In genomic region chr1:77406661-77407060, GRCh38 we compare ENCODE assay signal across 16 cellular contexts.
DNase-seq lines count a peak whose midpoint lies in the region; TF ChIP-seq lines count a peak whose summit lies in the region.
"Had no signal": no experiment of that assay in that cellular context is flagged by ENCODE, and none has a peak within 500 bp of the region (broad histone marks: within the 10 kb centered on the region; RNA-seq: fewer than 3 reads in every experiment).

No MANE protein-coding gene starts in this region.

- H2BK12ac ChIP-seq in H9 (ENCODE audit: insufficient read length, low read depth, low read length): no peak overlapping the region

- DNase-seq in NCI-H82 (lab: John Stamatoyannopoulos, UW) (peak; percentile 15), NCI-H82 treated with DMSO at 0.1 percent for 48 hours (lab: John Stamatoyannopoulos, UW; ENCODE audit: unreplicated experiment) (no peak), SK-N-SH (peak; percentile 4), fibroblast of the aortic adventitia (ENCODE audit: low read depth) (peak; percentile 23), type B pancreatic cell (ENCODE audit: extremely low spot score, unreplicated experiment) (no peak), H9 (no peak), hippocampal formation (lab: John Stamatoyannopoulos, UW) (no peak), OCI-M1 (lab: John Stamatoyannopoulos, UW) (no peak)
- DNase-seq: activated CD8-positive, alpha-beta T cell treated with anti-CD3 and anti-CD28 coated beads, Interleukin-2, amount 10 ng/mL, durations not matched to agents 7 days and 5 days; left colon had no signal

- H3K36me3 ChIP-seq in SK-N-SH (replicated peaks in 1 of 2; ENCODE audit: control insufficient read depth in 1 of 2, insufficient read depth in 2 of 2, low read length in 1 of 2): no peaks in the 10 kb centered on the region
- H3K36me3 ChIP-seq: esophagus muscularis mucosa had no signal

- H3K27me3 Mint-ChIP-seq in type B pancreatic cell (peaks cover 7% of the 10 kb centered on the region), H9 (ENCODE audit: low read depth) (no peaks in the 10 kb centered on the region)
- H3K27me3 Mint-ChIP-seq: progenitor cell of endocrine pancreas had no signal

- H3K9ac ChIP-seq in SK-N-SH: no peak overlapping the region
- no peak overlapping the region for H3K9ac ChIP-seq in H9 (ENCODE audit: extremely low read depth, insufficient read length, low read length)

- H3K36me3 Mint-ChIP-seq in type B pancreatic cell: no peaks in the 10 kb centered on the region
- no peaks in the 10 kb centered on the region; a peak in 1 of 7 replicates for H3K36me3 Mint-ChIP-seq in H9 (ENCODE audit: insufficient read depth in 1 of 3, low read depth in 3 of 3)

- TF ChIP-seq EP300 in SK-N-SH (IDR thresholded peaks at IDR 0.05; ENCODE audit: borderline replicate concordance in 1 of 2, low read depth in 1 of 2, low read length in 1 of 2): 0 out of 4 replicates have a peak, but pooled peaks of 1 of the 2 experiments have one; percentile 1

- H2AFZ ChIP-seq in SK-N-SH (ENCODE audit: low read depth) (no peak overlapping the region), H9 (ENCODE audit: low read length) (no peak overlapping the region)
- H2AFZ ChIP-seq: hepatocyte had no signal

- peaks cover 17% of the 10 kb centered on the region for H3F3A ChIP-seq in SK-N-SH (replicated peaks; ENCODE audit: insufficient read depth)

- H4K20me1 ChIP-seq in SK-N-SH (ENCODE audit: insufficient read depth) (no peaks in the 10 kb centered on the region), H9 (ENCODE audit: control insufficient read depth, insufficient read depth, insufficient read length) (no peaks in the 10 kb centered on the region)

- H3K18ac ChIP-seq in H9 (ENCODE audit: insufficient read length, low read depth, low read length): no peak overlapping the region

- no peak overlapping the region for H4K8ac ChIP-seq in H9 (replicated peaks; ENCODE audit: insufficient read length, low read depth, low read length)

- H3K79me1 ChIP-seq in H9 (ENCODE audit: insufficient read depth, low read depth, low read length, poor library complexity, severe bottlenecking): no peaks in the 10 kb centered on the region

- H3K27ac ChIP-seq in SK-N-SH (ENCODE audit: low read depth in 2 of 2, low read length in 1 of 2): peak overlapping the region in 1 of 2 experiments; percentile 92; a peak in 2 of 4 replicates
- H3K27ac ChIP-seq in H9 (ENCODE audit: insufficient read length, low read depth, low read length): no peak overlapping the region
- H3K27ac ChIP-seq: esophagus muscularis mucosa, hepatocyte, VCaP had no signal

- no peaks in the 10 kb centered on the region for H3K79me2 ChIP-seq in SK-N-SH (ENCODE audit: insufficient read depth)
- no peaks in the 10 kb centered on the region for H3K79me2 ChIP-seq in H9 (ENCODE audit: insufficient read depth, low read length)
- H3K79me2 ChIP-seq: hepatocyte had no signal

- H3K27ac Mint-ChIP-seq in type B pancreatic cell: no peak overlapping the region
- no peak overlapping the region; a peak in 1 of 7 replicates for H3K27ac Mint-ChIP-seq in H9
- H3K27ac Mint-ChIP-seq: activated CD8-positive, alpha-beta T cell treated with anti-CD3 and anti-CD28 coated beads, Interleukin-2, amount 10 ng/mL, durations not matched to agents 7 days and 5 days; dendritic cell treated with granulocyte-macrophage colony-stimulating factor and Interleukin-4, amounts not matched to agents 40 ng/mL and 50 ng/mL, for 4 days; progenitor cell of endocrine pancreas had no signal

- H4K5ac ChIP-seq in H9 (ENCODE audit: insufficient read length, low read depth, low read length): no peak overlapping the region

- no peak for TF ChIP-seq RAD21 in SK-N-SH (IDR thresholded peaks at IDR 0.05; ENCODE audit: low read length)

- peaks cover 6% of the 10 kb centered on the region for H3K4me1 Mint-ChIP-seq in type B pancreatic cell (ENCODE audit: unreplicated experiment)
- H3K4me1 Mint-ChIP-seq in H9: no peaks in the 10 kb centered on the region

- H2AK5ac ChIP-seq in H9 (ENCODE audit: insufficient read length, low read length): no peak overlapping the region

- no peaks in the 10 kb centered on the region for H3K9me2 ChIP-seq in SK-N-SH

- H2BK5ac ChIP-seq in H9 (ENCODE audit: insufficient read length, low read length): no peak overlapping the region

- no peak overlapping the region for H3K4ac ChIP-seq in H9 (ENCODE audit: low read depth, low read length)

- H3K4me1 ChIP-seq in SK-N-SH (ENCODE audit: control insufficient read depth in 1 of 2, insufficient read depth in 2 of 2, low read depth in 1 of 2, low read length in 1 of 2) (peaks cover 9 to 20% of the 10 kb centered on the region in 2 experiments; a peak in 3 of 4 replicates), H9 (ENCODE audit: insufficient read depth, low read length) (no peaks in the 10 kb centered on the region)

- POLR2A ChIA-PET in SK-N-SH (lab: Yijun Ruan, JAX): no interaction called here

- no peaks in the 10 kb centered on the region for H3K23me2 ChIP-seq in H9 (ENCODE audit: insufficient read length, low read depth, low read length, poor library complexity, severe bottlenecking)

- no peak overlapping the region for H3K23ac ChIP-seq in H9 (ENCODE audit: insufficient read length, low read depth, low read length)

- H3K4me3 ChIP-seq in SK-N-SH (ENCODE audit: low read depth in 2 of 2, low read length in 1 of 2) (no peak overlapping the region), fibroblast of the aortic adventitia (ENCODE audit: low read depth, low read length) (no peak overlapping the region)
- H3K4me3 ChIP-seq: A549, esophagus muscularis mucosa, hepatocyte had no signal

- CTCF ChIA-PET in SK-N-SH (lab: Yijun Ruan, JAX): interaction anchor here (1.5 kb wide), 1 partner anchor 16 kb away, joined by 4 read pairs; no protein-coding TSS in a partner anchor

- H4K91ac ChIP-seq in H9 (ENCODE audit: insufficient read length, low read depth, low read length): no peak overlapping the region

- H3T11ph ChIP-seq in H9 (ENCODE audit: low read length): no peak overlapping the region

- no peak overlapping the region for H2BK15ac ChIP-seq in H9 (ENCODE audit: low read depth, low read length)

- H3K14ac ChIP-seq in H9 (ENCODE audit: insufficient read depth, low read length): no peak overlapping the region

- no peak overlapping the region for H2BK120ac ChIP-seq in H9 (ENCODE audit: low read depth, low read length, poor library complexity, severe bottlenecking)

- H3K4me2 ChIP-seq in SK-N-SH: no peak overlapping the region
- H3K4me2 ChIP-seq in H9 (ENCODE audit: insufficient read depth, insufficient read length, low read length): no peak overlapping the region
- H3K4me2 ChIP-seq: A549, hepatocyte had no signal

- TF ChIP-seq CTCF in SK-N-SH (IDR thresholded peaks at IDR 0.05) (no peak), fibroblast of the aortic adventitia (IDR thresholded peaks at IDR 0.05; ENCODE audit: insufficient read depth, low read length) (no peak), type B pancreatic cell (conservative IDR thresholded peaks at IDR 0.05) (peak; percentile 16), H9 (conservative IDR thresholded peaks at IDR 0.05) (no peak)

- H3K27me3 ChIP-seq in SK-N-SH (ENCODE audit: insufficient read depth) (no peaks in the 10 kb centered on the region), H9 (ENCODE audit: insufficient read depth, low read length) (no peaks in the 10 kb centered on the region)
- H3K27me3 ChIP-seq: esophagus muscularis mucosa, hepatocyte had no signal

- H3K9me3 ChIP-seq in SK-N-SH (no peaks in the 10 kb centered on the region), H9 (ENCODE audit: control insufficient read depth, low read depth, low read length) (no peaks in the 10 kb centered on the region)
- H3K9me3 ChIP-seq: A549, esophagus muscularis mucosa had no signal

- H3K4me3 Mint-ChIP-seq in type B pancreatic cell (peak overlapping the region; percentile 24), H9 (no peak overlapping the region)
- H3K4me3 Mint-ChIP-seq: activated CD8-positive, alpha-beta T cell treated with anti-CD3 and anti-CD28 coated beads, Interleukin-2, amount 10 ng/mL, durations not matched to agents 7 days and 5 days; dendritic cell treated with granulocyte-macrophage colony-stimulating factor and Interleukin-4, amounts not matched to agents 40 ng/mL and 50 ng/mL, for 4 days had no signal

- H3K56ac ChIP-seq in H9 (ENCODE audit: insufficient read length, low read depth, low read length): no peak overlapping the region

- peaks cover 13% of the 10 kb centered on the region for H3K9me3 Mint-ChIP-seq in type B pancreatic cell
- H3K9me3 Mint-ChIP-seq in H9: peaks cover 0 to 2% of the 10 kb centered on the region in 2 experiments; a peak in 2 of 5 replicates

- no peak overlapping the region for H2BK20ac ChIP-seq in H9 (ENCODE audit: low read depth, low read length, poor library complexity, severe bottlenecking)

TF ChIP-seq in SK-N-SH, 30 proteins besides CTCF, POLR2A, EP300 and RAD21 (continues in another document):
- TF ChIP-seq NRF1 (IDR thresholded peaks at IDR 0.05; ENCODE audit: low read depth, low read length) (no peak), YY1 (IDR thresholded peaks at IDR 0.05; ENCODE audit: low read depth) (no peak), GATA2 (CRISPR knock-in tag; IDR thresholded peaks at IDR 0.05) (no peak), FOSL2 (IDR thresholded peaks at IDR 0.05; ENCODE audit: borderline replicate concordance, low read depth) (no peak), EZH2phosphoT487 (IDR thresholded peaks at IDR 0.05; ENCODE audit: borderline replicate concordance, low read depth) (no peak), POLR2AphosphoS5 (IDR thresholded peaks at IDR 0.05; ENCODE audit: low read depth, low read length) (no peak), ZBTB33 (IDR thresholded peaks at IDR 0.05; ENCODE audit: borderline replicate concordance, low read depth) (no peak), JUND (IDR thresholded peaks at IDR 0.05) (no peak), RCOR1 (IDR thresholded peaks at IDR 0.05; ENCODE audit: low read length) (no peak), SMC3 (IDR thresholded peaks at IDR 0.05; ENCODE audit: low read depth, low read length) (no peak), MEF2A (IDR thresholded peaks at IDR 0.05; ENCODE audit: borderline replicate concordance, low read depth) (no peak; the same call in 1 of the 2 replicates), FOXJ3 (CRISPR knock-in tag; IDR thresholded peaks at IDR 0.05) (no peak)

Comparison
In these comparisons a context has a peak if more than half of its experiments do, and no peak if none do; other contexts are left out.
1. DNase-seq: peak in NCI-H82 (single experiment), SK-N-SH (single experiment) and fibroblast of the aortic adventitia (single experiment); none in NCI-H82 treated with DMSO at 0.1 percent for 48 hours (single experiment), type B pancreatic cell (single experiment), H9 (single experiment), hippocampal formation (0 of 2) and OCI-M1 (single experiment).